8 cellular contexts compared by ENCODE assay signal in genomic region chr6:33318426-33319073, GRCh38. TPM values are rescaled to one million over a fixed set of nuclear protein-coding genes. Genes with fewer than 3 reads are reported as not detected.
DNase-seq lines count a peak whose midpoint lies in the region; ATAC-seq and TF ChIP-seq lines count a peak whose summit lies in the region.

No MANE protein-coding gene starts in this region.

- peak overlapping the region; percentile 98 for H3K4me3 Mint-ChIP-seq in neural progenitor cell

- ATAC-seq in omental fat pad (ENCODE audit: low FRiP score) = no peak
- ATAC-seq in GM21515 (IDR thresholded peaks at IDR 0.05; ENCODE audit: unreplicated experiment) = no peak

- peaks cover 75% of the 10 kb centered on the region for H3K79me2 ChIP-seq in MM.1S (ENCODE audit: low read length)
- peaks cover 41% of the 10 kb centered on the region for H3K79me2 ChIP-seq in neural progenitor cell (ENCODE audit: low read depth)

- H4K20me1 ChIP-seq in MM.1S (ENCODE audit: insufficient read depth, low read length) (no peaks in the 10 kb centered on the region), neural progenitor cell (ENCODE audit: low read depth) (peaks cover 21% of the 10 kb centered on the region)

- H3K4me2 ChIP-seq in MM.1S (ENCODE audit: low read depth, low read length) = peak overlapping the region; percentile 95
- H3K4me2 ChIP-seq in neural progenitor cell = peak overlapping the region; percentile 71

- no peaks in the 10 kb centered on the region for H3K9me3 Mint-ChIP-seq in neural progenitor cell

- CTCF ChIA-PET in BJ (lab: Yijun Ruan, JAX) = interaction anchor here (1.2 to 1.6 kb wide), 3 partner anchors 18 to 41 kb away, joined by 3 to 6 read pairs (median 4); partner anchors contain the start of genes B3GALT4 and RGL2

- H3K4me3 ChIP-seq in BJ (ENCODE audit: low read depth, low read length) (peak overlapping the region; percentile 8; the same call in 1 of the 2 replicates), MM.1S (ENCODE audit: low read length) (peak overlapping the region; percentile 64), ectodermal cell (ENCODE audit: insufficient read depth, low read depth, low read length) (peak overlapping the region; percentile 59), neural progenitor cell (peak overlapping the region; percentile 77)

- H3K4me1 ChIP-seq in MM.1S (ENCODE audit: low read length) (peaks cover 46% of the 10 kb centered on the region), ectodermal cell (ENCODE audit: control insufficient read depth, insufficient read depth, low read length) (peaks cover 39% of the 10 kb centered on the region), neural progenitor cell (peaks cover 28% of the 10 kb centered on the region)

- peaks cover 21% of the 10 kb centered on the region for H3K36me3 ChIP-seq in BJ (ENCODE audit: control insufficient read depth, insufficient read depth, low read length)
- H3K36me3 ChIP-seq in MM.1S (replicated peaks; ENCODE audit: insufficient read depth, low read length) = peaks cover 9% of the 10 kb centered on the region
- peaks cover 26% of the 10 kb centered on the region for H3K36me3 ChIP-seq in ectodermal cell (ENCODE audit: control insufficient read depth, insufficient read depth, low read length)
- H3K36me3 ChIP-seq in neural progenitor cell = no peaks in the 10 kb centered on the region

- peaks cover 62% of the 10 kb centered on the region for H3K4me1 Mint-ChIP-seq in neural progenitor cell

- POLR2A ChIA-PET in BJ (lab: Charles Lee) = no interaction called here

- H3K27ac ChIP-seq in MM.1S (ENCODE audit: low read length) (peak overlapping the region; percentile 74; the same call in 1 of the 2 replicates), ectodermal cell (ENCODE audit: insufficient read depth, low read depth, low read length, poor library complexity, severe bottlenecking) (peak overlapping the region; percentile 85), neural progenitor cell (peak overlapping the region; percentile 65)

- H3K27me3 ChIP-seq in BJ (ENCODE audit: control insufficient read depth, insufficient read depth, low read length) (no peaks in the 10 kb centered on the region), MM.1S (replicated peaks; ENCODE audit: insufficient read depth, low read length) (no peaks in the 10 kb centered on the region), ectodermal cell (ENCODE audit: control insufficient read depth, insufficient read depth, low read length, poor library complexity, severe bottlenecking) (no peaks in the 10 kb centered on the region), neural progenitor cell (peaks cover 5% of the 10 kb centered on the region)

- H3K9me3 ChIP-seq in MM.1S (replicated peaks; ENCODE audit: insufficient read depth, low read length) (no peaks in the 10 kb centered on the region), ectodermal cell (ENCODE audit: control insufficient read depth, low read length) (no peaks in the 10 kb centered on the region), neural progenitor cell (ENCODE audit: low read depth) (no peaks in the 10 kb centered on the region)

- peaks cover 24% of the 10 kb centered on the region for H3K36me3 Mint-ChIP-seq in neural progenitor cell

- H3K9me2 ChIP-seq in MM.1S (replicated peaks; ENCODE audit: insufficient read depth, low read length) = no peaks in the 10 kb centered on the region

- TF ChIP-seq CTCF in BJ (IDR thresholded peaks at IDR 0.05; ENCODE audit: insufficient read depth, low read depth, low read length) = no peak
- TF ChIP-seq CTCF in MM.1S (IDR thresholded peaks at IDR 0.05; ENCODE audit: low read length) = no peak
- no peak for TF ChIP-seq CTCF in neural progenitor cell (IDR thresholded peaks at IDR 0.05)
- no peak for TF ChIP-seq CTCF in omental fat pad (IDR thresholded peaks at IDR 0.05)

- H3F3A ChIP-seq in MM.1S (ENCODE audit: insufficient read depth, low read length) (peaks cover 38% of the 10 kb centered on the region), neural progenitor cell (ENCODE audit: low read depth) (peaks cover 60% of the 10 kb centered on the region)

- 71 to 79% methylated on average over 8 of the region's 8 CpGs for WGBS in ectodermal cell, 2 experiments

- H3K9ac ChIP-seq in MM.1S (ENCODE audit: low read length) = peak overlapping the region; percentile 49; the same call in 1 of the 2 replicates
- H3K9ac ChIP-seq in neural progenitor cell = no peak overlapping the region

- DNase-seq in BJ (ENCODE audit: low read depth) (no peak), MM.1S (no peak), neural progenitor cell (ENCODE audit: low spot score) (no peak), omental fat pad (ENCODE audit: low spot score) (no peak), NCI-H2081 treated with DMSO at 0.1 percent for 48 hours (lab: John Stamatoyannopoulos, UW) (no peak)
- no peak for DNase-seq in stimulated activated naive CD4-positive, alpha-beta T cell (lab: John Stamatoyannopoulos, UW)

- no peak overlapping the region for H3K27ac Mint-ChIP-seq in neural progenitor cell

- peaks cover 6% of the 10 kb centered on the region for H3K27me3 Mint-ChIP-seq in neural progenitor cell (ENCODE audit: insufficient read depth, low read depth)

- 0 out of 2 replicates have a peak overlapping the region, but pooled peaks have one; percentile 40 for H2AFZ ChIP-seq in MM.1S (ENCODE audit: low read length)
- H2AFZ ChIP-seq in neural progenitor cell (replicated peaks) = no peak overlapping the region

RNA-seq across cellular contexts. Expression of gene ZBTB22, which starts 1.0 kb away (rescaled TPM):
- 10.6 and 13.6 TPM in 2 replicates for polyA plus RNA-seq in BJ (2011; rRNA removed)
- 11.8 and 18.2 TPM in 2 replicates for polyA minus RNA-seq in BJ (2011; rRNA and poly(A)+ RNA removed)
- 25.4 TPM for polyA plus RNA-seq in ectodermal cell (2013, experiment 1 of 4)
- polyA plus RNA-seq in ectodermal cell (2013, experiment 2 of 4) = 23.9 TPM
- polyA plus RNA-seq in ectodermal cell (2013, experiment 3 of 4) = 20.7 TPM
- 28.1 TPM for polyA plus RNA-seq in ectodermal cell (2013, experiment 4 of 4)
- total RNA-seq in neural progenitor cell (ENCODE audit: low replicate concordance) (5.7 and 26.7 TPM in 2 replicates), omental fat pad (10 to 100 TPM; 10.7 to 15.3 (median 11.6) TPM)

RNA-seq across cellular contexts. Expression of gene DAXX, which starts 4.2 kb away (rescaled TPM):
- polyA plus RNA-seq in BJ (2011; rRNA removed) = 37.5 and 46.9 TPM in 2 replicates
- polyA minus RNA-seq in BJ (2011; rRNA and poly(A)+ RNA removed) = 11.8 and 18.3 TPM in 2 replicates
- polyA plus RNA-seq in ectodermal cell (2013, experiment 1 of 4) = 72.4 TPM
- polyA plus RNA-seq in ectodermal cell (2013, experiment 2 of 4) = 71.6 TPM
- 52.7 TPM for polyA plus RNA-seq in ectodermal cell (2013, experiment 3 of 4)
- 60.8 TPM for polyA plus RNA-seq in ectodermal cell (2013, experiment 4 of 4)
- total RNA-seq in neural progenitor cell (ENCODE audit: low replicate concordance) (35.7 and 49.6 TPM in 2 replicates), omental fat pad (10 to 100 TPM; 33.4 to 65.2 (median 42.5) TPM)

RNA-seq across cellular contexts. Expression of gene TAPBP, which starts 4.7 kb away (rescaled TPM):
- polyA plus RNA-seq in BJ (2011; rRNA removed) = 23.1 and 37.9 TPM in 2 replicates
- 21.8 and 33.1 TPM in 2 replicates for polyA minus RNA-seq in BJ (2011; rRNA and poly(A)+ RNA removed)
- polyA plus RNA-seq in ectodermal cell (2013, experiment 1 of 4) = 20.4 TPM
- 21.0 TPM for polyA plus RNA-seq in ectodermal cell (2013, experiment 2 of 4)
- 15.2 TPM for polyA plus RNA-seq in ectodermal cell (2013, experiment 3 of 4)
- 15.8 TPM for polyA plus RNA-seq in ectodermal cell (2013, experiment 4 of 4)
- total RNA-seq in neural progenitor cell (ENCODE audit: low replicate concordance) (1.7 and 6.3 TPM in 2 replicates), omental fat pad (10 to 100 TPM; 50.2 to 90.5 (median 69.1) TPM)

RNA-seq across cellular contexts. Expression of gene RGL2, which starts 19.8 kb away (rescaled TPM):
- 24.2 and 35.2 TPM in 2 replicates for polyA plus RNA-seq in BJ (2011; rRNA removed)
- 25.3 and 28.3 TPM in 2 replicates for polyA minus RNA-seq in BJ (2011; rRNA and poly(A)+ RNA removed)
- polyA plus RNA-seq in ectodermal cell (2013, experiment 1 of 4) = 67.4 TPM
- 69.1 TPM for polyA plus RNA-seq in ectodermal cell (2013, experiment 2 of 4)
- polyA plus RNA-seq in ectodermal cell (2013, experiment 3 of 4) = 52.0 TPM
- 65.9 TPM for polyA plus RNA-seq in ectodermal cell (2013, experiment 4 of 4)
- 28.3 and 63.4 TPM in 2 replicates for total RNA-seq in neural progenitor cell (ENCODE audit: low replicate concordance)
- total RNA-seq in omental fat pad = 10 to 100 TPM; 28.7 to 81.2 (median 41.7) TPM

RNA-seq across cellular contexts. Expression of gene PFDN6, which starts 29.1 kb away (rescaled TPM):
- polyA plus RNA-seq in BJ (2011; rRNA removed) = 49.0 and 55.5 TPM in 2 replicates
- 7.4 and 10.3 TPM in 2 replicates for polyA minus RNA-seq in BJ (2011; rRNA and poly(A)+ RNA removed)
- 73.2 TPM for polyA plus RNA-seq in ectodermal cell (2013, experiment 1 of 4)
- 69.5 TPM for polyA plus RNA-seq in ectodermal cell (2013, experiment 2 of 4)
- polyA plus RNA-seq in ectodermal cell (2013, experiment 3 of 4) = 80.8 TPM
- 88.7 TPM for polyA plus RNA-seq in ectodermal cell (2013, experiment 4 of 4)
- 35.6 and 54.5 TPM in 2 replicates for total RNA-seq in neural progenitor cell (ENCODE audit: low replicate concordance)
- 10 to 100 TPM; 16.0 to 30.8 (median 23.1) TPM for total RNA-seq in omental fat pad

Comparison
In these comparisons a context has a peak if more than half of its experiments do, and no peak if none do; other contexts are left out.
1. H3K4me3 ChIP-seq: peak in every context shown above with its lines; median percentile 77 in neural progenitor cell; 64 in MM.1S; 59 in ectodermal cell; 8 in BJ.